20 cellular contexts compared by ENCODE assay signal in the genomic region with DNA sequence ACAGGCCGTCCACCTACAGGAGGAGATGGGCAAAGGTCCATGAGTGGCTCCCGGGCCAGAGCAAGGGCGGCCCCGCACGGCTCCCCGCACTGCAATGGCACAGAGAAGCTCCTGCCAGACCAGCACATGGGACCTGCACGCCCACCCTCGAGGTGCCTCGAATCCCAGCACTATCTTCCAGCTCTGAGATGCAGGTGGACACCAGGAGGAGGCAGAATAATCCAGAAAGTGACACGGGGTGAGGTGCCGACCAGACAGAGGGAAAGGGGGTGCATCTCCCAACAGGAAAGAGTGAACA. TPM values are rescaled to one million over a fixed set of nuclear protein-coding genes. Genes with fewer than 3 reads are reported as not detected.
DNase-seq lines count a peak whose midpoint lies in the region; ATAC-seq and TF ChIP-seq lines count a peak whose summit lies in the region.
"Had no signal": no experiment of that assay in that cellular context is flagged by ENCODE, and none has a peak within 500 bp of the region (broad histone marks: within the 10 kb centered on the region; RNA-seq: fewer than 3 reads in every experiment).

No MANE protein-coding gene starts in this region.

- no peak for DNase-seq in activated naive CD4-positive, alpha-beta T cell treated with anti-CD3 and anti-CD28 coated beads for 36 hours
- no peak for DNase-seq in activated naive CD4-positive, alpha-beta T cell treated with Interleukin-2 at 50 U/mL for 16 hours
- DNase-seq in H9 (no peak), neuronal stem cell (ENCODE audit: low spot score) (no peak), inferior parietal cortex (ENCODE audit: extremely low spot score) (no peak)
- DNase-seq in activated T-helper 2 cell treated with anti-CD3 and anti-CD28 coated beads, Interferon-gamma antibody, Interleukin-2, Interleukin-4, amounts not matched to agents 10 μg/mL and 5 μg/mL and 100 μg/mL, durations not matched to agents 14 hours and 24 hours and 36 hours (ENCODE audit: low spot score): no peak
- DNase-seq: left ventricle myocardium superior; midbrain; MM.1S; NCI-H1417 treated with DMSO at 0.1 percent for 48 hours; NCI-H774; stimulated activated naive CD8-positive, alpha-beta T cell treated with anti-CD3 and anti-CD28 coated beads, Interleukin-15, amount 100 ng/mL, for 72 hours; T-helper 9 cell; thyroid gland had no signal

- no peak overlapping the region for H4K5ac ChIP-seq in H9 (ENCODE audit: insufficient read length, low read depth, low read length)

- H2BK120ac ChIP-seq in H9 (ENCODE audit: low read depth, low read length, poor library complexity, severe bottlenecking) (no peak overlapping the region), neuronal stem cell (ENCODE audit: low read depth, low read length) (no peak overlapping the region)

- no peak overlapping the region for H3K4me3 ChIP-seq in neuronal stem cell (ENCODE audit: low read length in 2 of 2)
- H3K4me3 ChIP-seq: breast epithelium, esophagus muscularis mucosa, gastroesophageal sphincter, SK-N-MC, thyroid gland had no signal

- no CpG with 5 or more reads among the region's 11 CpGs for WGBS in H9 (ENCODE audit: extremely low coverage, insufficient read length, low lambda C conversion rate)
- WGBS in neuronal stem cell (ENCODE audit: extremely low coverage in 2 of 2, insufficient read length in 2 of 2, insufficient replicate concordance in 1 of 2), 2 donors: no CpG with 5 or more reads among the region's 11 CpGs

- no peaks in the 10 kb centered on the region for H4K20me1 ChIP-seq in H9 (ENCODE audit: control insufficient read depth, insufficient read depth, insufficient read length)

- no peak overlapping the region for H2AFZ ChIP-seq in H9 (ENCODE audit: low read length)
- H2AFZ ChIP-seq in neuronal stem cell (ENCODE audit: low read length): no peak overlapping the region

- H3K14ac ChIP-seq in H9 (ENCODE audit: insufficient read depth, low read length): no peak overlapping the region
- H3K14ac ChIP-seq in neuronal stem cell (ENCODE audit: low read length): no peak overlapping the region

- H3K4me1 Mint-ChIP-seq in activated naive CD4-positive, alpha-beta T cell treated with anti-CD3 and anti-CD28 coated beads for 36 hours (ENCODE audit: low read depth): peaks cover 18% of the 10 kb centered on the region
- peaks cover 9 to 29% of the 10 kb centered on the region in 2 experiments for H3K4me1 Mint-ChIP-seq in H9
- H3K4me1 Mint-ChIP-seq in activated T-helper 2 cell treated with anti-CD3 and anti-CD28 coated beads, Interferon-gamma antibody, Interleukin-2, Interleukin-4, amounts not matched to agents 10 μg/mL and 5 μg/mL and 100 μg/mL, durations not matched to agents 14 hours and 24 hours and 36 hours (ENCODE audit: low read depth): peaks cover 13% of the 10 kb centered on the region

- no peak overlapping the region for H3K4me3 Mint-ChIP-seq in activated naive CD4-positive, alpha-beta T cell treated with anti-CD3 and anti-CD28 coated beads for 36 hours
- peak overlapping the region in 1 of 2 experiments; percentile 48; a peak in 2 of 5 replicates for H3K4me3 Mint-ChIP-seq in H9
- H3K4me3 Mint-ChIP-seq in activated T-helper 2 cell treated with anti-CD3 and anti-CD28 coated beads, Interferon-gamma antibody, Interleukin-2, Interleukin-4, amounts not matched to agents 10 μg/mL and 5 μg/mL and 100 μg/mL, durations not matched to agents 14 hours and 24 hours and 36 hours (ENCODE audit: low read depth): peak overlapping the region; percentile 49

- H3K79me1 ChIP-seq in H9 (ENCODE audit: insufficient read depth, low read depth, low read length, poor library complexity, severe bottlenecking): peaks cover 3% of the 10 kb centered on the region
- peaks cover 15% of the 10 kb centered on the region for H3K79me1 ChIP-seq in neuronal stem cell (ENCODE audit: low read depth, low read length)

- H3K9ac ChIP-seq in H9 (ENCODE audit: extremely low read depth, insufficient read length, low read length) (no peak overlapping the region), neuronal stem cell (ENCODE audit: low read depth, low read length, poor library complexity) (peak overlapping the region; percentile 55)

- intact Hi-C loops in activated naive CD4-positive, alpha-beta T cell treated with anti-CD3 and anti-CD28 coated beads for 36 hours (cut with micrococcal nuclease): no loop called here
- intact Hi-C loops in activated T-helper 2 cell treated with anti-CD3 and anti-CD28 coated beads, Interferon-gamma antibody, Interleukin-2, Interleukin-4, amounts not matched to agents 10 μg/mL and 5 μg/mL and 100 μg/mL, durations not matched to agents 14 hours and 24 hours and 36 hours (cut with micrococcal nuclease): no loop called here

- peak overlapping the region; percentile 66 for H3K27ac Mint-ChIP-seq in activated naive CD4-positive, alpha-beta T cell treated with anti-CD3 and anti-CD28 coated beads for 36 hours
- peak overlapping the region in 2 of 3 experiments; percentile 52 to 57; a peak in 2 of 7 replicates for H3K27ac Mint-ChIP-seq in H9
- H3K27ac Mint-ChIP-seq in activated T-helper 2 cell treated with anti-CD3 and anti-CD28 coated beads, Interferon-gamma antibody, Interleukin-2, Interleukin-4, amounts not matched to agents 10 μg/mL and 5 μg/mL and 100 μg/mL, durations not matched to agents 14 hours and 24 hours and 36 hours: peak overlapping the region; percentile 28

- H2BK12ac ChIP-seq in H9 (ENCODE audit: insufficient read length, low read depth, low read length): no peak overlapping the region
- peak overlapping the region; percentile 68 for H2BK12ac ChIP-seq in neuronal stem cell (ENCODE audit: low read length)

- CTCF ChIA-PET in activated naive CD4-positive, alpha-beta T cell treated with anti-CD3 and anti-CD28 coated beads for 36 hours (lab: Charles Lee): interaction anchor here (0.5 kb wide), 1 partner anchor 69 kb away, joined by 3 read pairs; no protein-coding TSS in a partner anchor

- H3K79me2 ChIP-seq in H9 (ENCODE audit: insufficient read depth, low read length): no peaks in the 10 kb centered on the region

- no peaks in the 10 kb centered on the region for H3K9me3 Mint-ChIP-seq in activated naive CD4-positive, alpha-beta T cell treated with anti-CD3 and anti-CD28 coated beads for 36 hours
- no peaks in the 10 kb centered on the region for H3K9me3 Mint-ChIP-seq in H9
- H3K9me3 Mint-ChIP-seq in activated T-helper 2 cell treated with anti-CD3 and anti-CD28 coated beads, Interferon-gamma antibody, Interleukin-2, Interleukin-4, amounts not matched to agents 10 μg/mL and 5 μg/mL and 100 μg/mL, durations not matched to agents 14 hours and 24 hours and 36 hours: no peaks in the 10 kb centered on the region
- H3K9me3 Mint-ChIP-seq: stimulated activated naive CD8-positive, alpha-beta T cell treated with anti-CD3 and anti-CD28 coated beads, Interleukin-15, amount 100 ng/mL, for 72 hours had no signal

- no peak overlapping the region for H2BK20ac ChIP-seq in H9 (ENCODE audit: low read depth, low read length, poor library complexity, severe bottlenecking)

- H3K36me3 ChIP-seq in neuronal stem cell (replicated peaks in 1 of 2; ENCODE audit: control insufficient read depth in 2 of 2, insufficient read depth in 2 of 2, low read length in 2 of 2): peaks cover 19 to 43% of the 10 kb centered on the region in 2 donors
- H3K36me3 ChIP-seq: breast epithelium had no signal

- no peak for TF ChIP-seq CTCF in H9 (conservative IDR thresholded peaks at IDR 0.05)

- H3K18ac ChIP-seq in H9 (ENCODE audit: insufficient read length, low read depth, low read length): no peak overlapping the region
- H3K18ac ChIP-seq in neuronal stem cell (ENCODE audit: low read length): peak overlapping the region; percentile 81

- no peaks in the 10 kb centered on the region for H3K27me3 ChIP-seq in H9 (ENCODE audit: insufficient read depth, low read length)
- H3K27me3 ChIP-seq in neuronal stem cell (ENCODE audit: control insufficient read depth in 3 of 3, insufficient read depth in 3 of 3, low read depth in 1 of 3, low read length in 3 of 3): no peaks in the 10 kb centered on the region
- H3K27me3 ChIP-seq: breast epithelium, esophagus muscularis mucosa, gastroesophageal sphincter, thyroid gland had no signal

- no peak overlapping the region for H4K91ac ChIP-seq in H9 (ENCODE audit: insufficient read length, low read depth, low read length)
- H4K91ac ChIP-seq in neuronal stem cell (ENCODE audit: low read depth, low read length, poor library complexity): no peak overlapping the region

- H3K27me3 Mint-ChIP-seq in activated naive CD4-positive, alpha-beta T cell treated with anti-CD3 and anti-CD28 coated beads for 36 hours (ENCODE audit: low read depth): no peaks in the 10 kb centered on the region
- H3K27me3 Mint-ChIP-seq in H9 (ENCODE audit: low read depth): no peaks in the 10 kb centered on the region
- H3K27me3 Mint-ChIP-seq in activated T-helper 2 cell treated with anti-CD3 and anti-CD28 coated beads, Interferon-gamma antibody, Interleukin-2, Interleukin-4, amounts not matched to agents 10 μg/mL and 5 μg/mL and 100 μg/mL, durations not matched to agents 14 hours and 24 hours and 36 hours (ENCODE audit: low read depth): no peaks in the 10 kb centered on the region
- H3K27me3 Mint-ChIP-seq: stimulated activated naive CD8-positive, alpha-beta T cell treated with anti-CD3 and anti-CD28 coated beads, Interleukin-15, amount 100 ng/mL, for 72 hours had no signal

- H4K8ac ChIP-seq in H9 (replicated peaks; ENCODE audit: insufficient read length, low read depth, low read length) (no peak overlapping the region), neuronal stem cell (ENCODE audit: low read depth, low read length) (no peak overlapping the region)

- H3K4ac ChIP-seq in H9 (ENCODE audit: low read depth, low read length) (no peak overlapping the region), neuronal stem cell (ENCODE audit: low read length) (no peak overlapping the region)

- H3K9me3 ChIP-seq in H9 (ENCODE audit: control insufficient read depth, low read depth, low read length) (no peaks in the 10 kb centered on the region), neuronal stem cell (replicated peaks in 1 of 2; ENCODE audit: control insufficient read depth in 2 of 2, insufficient read depth in 1 of 2, low read depth in 1 of 2, low read length in 2 of 2) (peaks cover 0 to 4% of the 10 kb centered on the region in 2 donors)
- H3K9me3 ChIP-seq: breast epithelium, esophagus muscularis mucosa, gastroesophageal sphincter, thyroid gland had no signal

- H3K56ac ChIP-seq in H9 (ENCODE audit: insufficient read length, low read depth, low read length): no peak overlapping the region

- H3T11ph ChIP-seq in H9 (ENCODE audit: low read length): no peak overlapping the region

- peaks cover 24% of the 10 kb centered on the region for H3K36me3 Mint-ChIP-seq in activated naive CD4-positive, alpha-beta T cell treated with anti-CD3 and anti-CD28 coated beads for 36 hours (ENCODE audit: low read depth)
- peaks cover 12 to 28% (median 13%) of the 10 kb centered on the region in 3 experiments; a peak in 6 of 7 replicates for H3K36me3 Mint-ChIP-seq in H9 (ENCODE audit: insufficient read depth in 1 of 3, low read depth in 3 of 3)
- H3K36me3 Mint-ChIP-seq in activated T-helper 2 cell treated with anti-CD3 and anti-CD28 coated beads, Interferon-gamma antibody, Interleukin-2, Interleukin-4, amounts not matched to agents 10 μg/mL and 5 μg/mL and 100 μg/mL, durations not matched to agents 14 hours and 24 hours and 36 hours (ENCODE audit: low read depth): peaks cover 35% of the 10 kb centered on the region

- no peak overlapping the region for H2BK15ac ChIP-seq in H9 (ENCODE audit: low read depth, low read length)
- no peak overlapping the region for H2BK15ac ChIP-seq in neuronal stem cell (ENCODE audit: low read length)

- no peak overlapping the region for H3K4me2 ChIP-seq in H9 (ENCODE audit: insufficient read depth, insufficient read length, low read length)
- H3K4me2 ChIP-seq in neuronal stem cell (ENCODE audit: insufficient read depth, low read length, poor library complexity, severe bottlenecking): no peak overlapping the region

- no peak overlapping the region for H2AK5ac ChIP-seq in H9 (ENCODE audit: insufficient read length, low read length)
- peak overlapping the region; percentile 18 for H2AK5ac ChIP-seq in neuronal stem cell (ENCODE audit: low read depth, low read length)

- no peak overlapping the region for H3K23ac ChIP-seq in H9 (ENCODE audit: insufficient read length, low read depth, low read length)
- no peak overlapping the region for H3K23ac ChIP-seq in neuronal stem cell (ENCODE audit: low read depth, low read length, poor library complexity)

- no peaks in the 10 kb centered on the region for H3K23me2 ChIP-seq in H9 (ENCODE audit: insufficient read length, low read depth, low read length, poor library complexity, severe bottlenecking)

- no peak overlapping the region for H2BK5ac ChIP-seq in H9 (ENCODE audit: insufficient read length, low read length)
- H2BK5ac ChIP-seq in neuronal stem cell (ENCODE audit: low read length): no peak overlapping the region

- H3K4me1 ChIP-seq in H9 (ENCODE audit: insufficient read depth, low read length) (no peaks in the 10 kb centered on the region; the same call in 1 of the 2 replicates), neuronal stem cell (ENCODE audit: control insufficient read depth in 2 of 2, insufficient read depth in 1 of 2, low read depth in 1 of 2, low read length in 2 of 2) (peaks cover 0 to 26% of the 10 kb centered on the region in 2 donors)
- H3K4me1 ChIP-seq: breast epithelium had no signal

- ATAC-seq in GM21723 (IDR thresholded peaks at IDR 0.05; ENCODE audit: unreplicated experiment): no peak
- ATAC-seq: gastroesophageal sphincter; left ventricle myocardium superior; stimulated activated naive CD8-positive, alpha-beta T cell treated with anti-CD3 and anti-CD28 coated beads, Interleukin-15, amount 100 ng/mL, for 72 hours had no signal

- H3K27ac ChIP-seq in H9 (ENCODE audit: insufficient read length, low read depth, low read length) (no peak overlapping the region), neuronal stem cell (replicated peaks; ENCODE audit: low read length) (no peak overlapping the region)
- H3K27ac ChIP-seq: C4-2B, SK-N-MC had no signal

RNA-seq across cellular contexts. Expression of a gene that starts 26.5 kb away (rescaled TPM):
- total RNA-seq in activated naive CD4-positive, alpha-beta T cell treated with anti-CD3 and anti-CD28 coated beads for 36 hours: 10 to 100 TPM; 17.2 to 23.4 TPM
- 4.5 and 5.6 TPM in 2 replicates for total RNA-seq in H9 (2021)
- 12.3 and 12.4 TPM in 2 replicates for total RNA-seq in activated T-helper 2 cell treated with anti-CD3 and anti-CD28 coated beads, Interferon-gamma antibody, Interleukin-2, Interleukin-4, amounts not matched to agents 10 μg/mL and 5 μg/mL and 100 μg/mL, durations not matched to agents 14 hours and 24 hours and 36 hours
- 4.5 TPM for polyA plus RNA-seq in neuronal stem cell (2013, experiment 1 of 2)
- 4.9 TPM for polyA plus RNA-seq in neuronal stem cell (2013, experiment 2 of 2)

RNA-seq across cellular contexts. Expression of a gene that starts 39.9 kb away (rescaled TPM):
- total RNA-seq in activated naive CD4-positive, alpha-beta T cell treated with anti-CD3 and anti-CD28 coated beads for 36 hours: 10 to 100 TPM; 26.4 to 26.7 TPM
- 24.2 and 26.6 TPM in 2 replicates for total RNA-seq in H9 (2021)
- 33.6 and 40.1 TPM in 2 replicates for total RNA-seq in activated T-helper 2 cell treated with anti-CD3 and anti-CD28 coated beads, Interferon-gamma antibody, Interleukin-2, Interleukin-4, amounts not matched to agents 10 μg/mL and 5 μg/mL and 100 μg/mL, durations not matched to agents 14 hours and 24 hours and 36 hours
- 9.0 TPM for polyA plus RNA-seq in neuronal stem cell (2013, experiment 1 of 2)
- 8.4 TPM for polyA plus RNA-seq in neuronal stem cell (2013, experiment 2 of 2)

RNA-seq across cellular contexts. Expression of a gene that starts 48.4 kb away (rescaled TPM):
- total RNA-seq in activated naive CD4-positive, alpha-beta T cell treated with anti-CD3 and anti-CD28 coated beads for 36 hours: 10 to 100 TPM; 61.8 to 62.5 TPM
- 47.1 and 52.2 TPM in 2 replicates for total RNA-seq in H9 (2021)
- 40.6 and 43.6 TPM in 2 replicates for total RNA-seq in activated T-helper 2 cell treated with anti-CD3 and anti-CD28 coated beads, Interferon-gamma antibody, Interleukin-2, Interleukin-4, amounts not matched to agents 10 μg/mL and 5 μg/mL and 100 μg/mL, durations not matched to agents 14 hours and 24 hours and 36 hours
- polyA plus RNA-seq in neuronal stem cell (2013, experiment 1 of 2): 41.5 TPM
- polyA plus RNA-seq in neuronal stem cell (2013, experiment 2 of 2): 41.0 TPM
